8 cellular contexts compared by ENCODE assay signal in genomic region chr3:108089544-108089943, GRCh38. TPM values are rescaled to one million over a fixed set of nuclear protein-coding genes. Genes with fewer than 3 reads are reported as not detected.
DNase-seq lines count a peak whose midpoint lies in the region; ATAC-seq, FAIRE-seq and TF ChIP-seq lines count a peak whose summit lies in the region.

No MANE protein-coding gene starts in this region.

- peak; percentile 68 for FAIRE-seq in endothelial cell of umbilical vein (lab: Jason Lieb, UNC)
- no peak for FAIRE-seq in pancreas (lab: Jason Lieb, UNC)

- ATAC-seq in pancreas, result no peak
- no peak for ATAC-seq in GM18502 (IDR thresholded peaks at IDR 0.05; ENCODE audit: poor library complexity, unreplicated experiment)
- no peak for ATAC-seq in HG03432 (IDR thresholded peaks at IDR 0.05; ENCODE audit: unreplicated experiment)

- H3K9me1 ChIP-seq in endothelial cell of umbilical vein (replicated peaks; ENCODE audit: control insufficient read depth, extremely low read depth, insufficient read depth, low read length), result no peaks in the 10 kb centered on the region

- H2AFZ ChIP-seq in endothelial cell of umbilical vein (ENCODE audit: low read depth, low read length), result peak overlapping the region; percentile 82

- no TSS peak for BruUV-seq in endothelial cell of umbilical vein (replicated peaks; lab: Mats Ljungman, UMichigan)

- CTCF ChIA-PET in endothelial cell of umbilical vein (lab: Charles Lee), result interaction anchor here (1.1 to 1.5 kb wide), 3 partner anchors 152 to 388 kb away, joined by 3 to 9 read pairs (median 8); no protein-coding TSS in a partner anchor

- 16 to 17% methylated on average over 7 of the region's 7 CpGs for WGBS in pancreas, 2 donors

- no peaks in the 10 kb centered on the region for H4K20me1 ChIP-seq in endothelial cell of umbilical vein (replicated peaks; ENCODE audit: control insufficient read depth, extremely low read depth, insufficient read depth, low read length)

- H3K27me3 ChIP-seq in endothelial cell of umbilical vein (ENCODE audit: control insufficient read depth in 2 of 2, insufficient read depth in 2 of 2, low read length in 2 of 2) (peaks cover 0 to 6% of the 10 kb centered on the region in 2 experiments), pancreas (no peaks in the 10 kb centered on the region)

- peaks cover 29% of the 10 kb centered on the region for H3K79me2 ChIP-seq in endothelial cell of umbilical vein (ENCODE audit: control insufficient read depth, insufficient read depth, low read length)

- POLR2A ChIA-PET in endothelial cell of umbilical vein (lab: Charles Lee), result no interaction called here

- peak overlapping the region; percentile 82 to 93 (median 90) for H3K4me3 ChIP-seq in endothelial cell of umbilical vein (replicated peaks in 1 of 3; ENCODE audit: insufficient read depth in 1 of 3, low read depth in 1 of 3, low read length in 3 of 3)
- peak overlapping the region in 3 of 4 donors; percentile 89 for H3K4me3 ChIP-seq in pancreas

- H3K9ac ChIP-seq in endothelial cell of umbilical vein (replicated peaks; ENCODE audit: extremely low read depth, insufficient read depth, low read length), result peak overlapping the region; percentile 75

- peak overlapping the region; percentile 2 for H3K27ac ChIP-seq in endothelial cell of umbilical vein (ENCODE audit: insufficient read depth, low read depth, low read length)
- peak overlapping the region in 2 of 4 donors; percentile 91 to 94 for H3K27ac ChIP-seq in pancreas

- dilution Hi-C loops in endothelial cell of umbilical vein (cut with MboI; ENCODE audit: extremely low pct_ligation_motif_present, low sequenced_read_pairs), result no loop called here

- no peaks in the 10 kb centered on the region for H3K36me3 ChIP-seq in endothelial cell of umbilical vein (ENCODE audit: control insufficient read depth in 2 of 2, extremely low read depth in 1 of 2, insufficient read depth in 2 of 2, low read length in 2 of 2)
- no peaks in the 10 kb centered on the region for H3K36me3 ChIP-seq in pancreas

- TF ChIP-seq CTCF in endothelial cell of umbilical vein (IDR thresholded peaks at IDR 0.05; ENCODE audit: extremely low read depth in 1 of 2, insufficient read depth in 1 of 2, low read depth in 1 of 2, low read length in 2 of 2) (no peak), pancreas (IDR thresholded peaks at IDR 0.05) (no peak)

- DNase-seq in EL (peak; percentile 16), NCI-H748 treated with DMSO at 0.1 percent for 48 hours (lab: John Stamatoyannopoulos, UW) (peak; percentile 27), endothelial cell of umbilical vein (ENCODE audit: low read depth, low spot score) (peak; percentile 38), pancreas (no peak), GF-D8 (lab: John Stamatoyannopoulos, UW) (no peak), NCI-H187 treated with DMSO at 0.1 percent for 48 hours (lab: John Stamatoyannopoulos, UW) (no peak)

- H3K4me1 ChIP-seq in endothelial cell of umbilical vein (ENCODE audit: control insufficient read depth, extremely low read depth, insufficient read depth, low read length) (peaks cover 12% of the 10 kb centered on the region), pancreas (peaks cover 0 to 9% (median 0%) of the 10 kb centered on the region in 3 donors)

- H3K4me2 ChIP-seq in endothelial cell of umbilical vein (ENCODE audit: insufficient read depth, low read length), result peak overlapping the region; percentile 100

- TF ChIP-seq POLR2A in endothelial cell of umbilical vein (IDR thresholded peaks at IDR 0.05; ENCODE audit: low read depth, low read length), result no peak

- H3K9me3 ChIP-seq in endothelial cell of umbilical vein (replicated peaks; ENCODE audit: control insufficient read depth, insufficient read depth, low read length) (no peaks in the 10 kb centered on the region), pancreas (no peaks in the 10 kb centered on the region)

- intact Hi-C loops in endothelial cell of umbilical vein (cut with micrococcal nuclease), result no loop called here
- intact Hi-C loops in pancreas (cut with DNase I), result no loop called here

TF ChIP-seq in endothelial cell of umbilical vein, 7 proteins besides CTCF, POLR2A, EP300 and RAD21:
- TF ChIP-seq MYC (IDR thresholded peaks at IDR 0.05; ENCODE audit: low read depth, low read length) (no peak), FOS (IDR thresholded peaks at IDR 0.05; ENCODE audit: borderline replicate concordance, insufficient read depth, low read length) (no peak), EZH2 (IDR thresholded peaks at IDR 0.05; ENCODE audit: borderline replicate concordance, low read depth, low read length, severe bottlenecking) (no peak), POLR2AphosphoS5 (IDR thresholded peaks at IDR 0.05; ENCODE audit: insufficient read depth, low read depth, low read length) (no peak), JUN (IDR thresholded peaks at IDR 0.05; ENCODE audit: borderline replicate concordance, insufficient read depth, insufficient read length, low read depth) (no peak), GATA2 (IDR thresholded peaks at IDR 0.05; ENCODE audit: insufficient read depth, insufficient read length, low read depth, low read length) (no peak), MAX (IDR thresholded peaks at IDR 0.05; ENCODE audit: insufficient read depth, insufficient read length) (no peak)

RNA-seq across cellular contexts. Expression of gene CD47, which starts 1.3 kb away (rescaled TPM):
- total RNA-seq in endothelial cell of umbilical vein (30.3 and 32.2 TPM in 2 replicates), pancreas (100 to 1,000 TPM in 1 of 6 donors, 10 to 100 TPM in 5; 14.8 to 107 (median 24.5) TPM)
- polyA plus RNA-seq in endothelial cell of umbilical vein (18.7 and 29.3 TPM in 2 replicates), pancreas (10 to 100 TPM; 26.6 to 30.1 TPM)
- 22.8 TPM in 2 replicates for polyA plus RNA-seq in endothelial cell of umbilical vein (2011; cell fraction: cytosol; rRNA removed)
- 15.5 and 25.0 TPM in 2 replicates for polyA plus RNA-seq in endothelial cell of umbilical vein (2011; cell fraction: nucleus; rRNA removed)
- 30.0 and 40.9 TPM in 2 replicates for polyA plus RNA-seq in endothelial cell of umbilical vein (2012)
- 31.4 and 47.2 TPM in 2 replicates for polyA minus RNA-seq in endothelial cell of umbilical vein
- polyA minus RNA-seq in endothelial cell of umbilical vein (2011; cell fraction: cytosol; rRNA and poly(A)+ RNA removed), result 10.0 TPM
- polyA minus RNA-seq in endothelial cell of umbilical vein (2011; cell fraction: nucleus; rRNA and poly(A)+ RNA removed), result 16.4 and 23.9 TPM in 2 replicates

Comparison
In these comparisons a context has a peak if more than half of its experiments do, and no peak if none do; other contexts are left out.
1. DNase-seq: peak in EL (single experiment), NCI-H748 treated with DMSO at 0.1 percent for 48 hours (single experiment) and endothelial cell of umbilical vein (single experiment); none in pancreas (0 of 6), GF-D8 (single experiment) and NCI-H187 treated with DMSO at 0.1 percent for 48 hours (single experiment).